In the genomic region with DNA sequence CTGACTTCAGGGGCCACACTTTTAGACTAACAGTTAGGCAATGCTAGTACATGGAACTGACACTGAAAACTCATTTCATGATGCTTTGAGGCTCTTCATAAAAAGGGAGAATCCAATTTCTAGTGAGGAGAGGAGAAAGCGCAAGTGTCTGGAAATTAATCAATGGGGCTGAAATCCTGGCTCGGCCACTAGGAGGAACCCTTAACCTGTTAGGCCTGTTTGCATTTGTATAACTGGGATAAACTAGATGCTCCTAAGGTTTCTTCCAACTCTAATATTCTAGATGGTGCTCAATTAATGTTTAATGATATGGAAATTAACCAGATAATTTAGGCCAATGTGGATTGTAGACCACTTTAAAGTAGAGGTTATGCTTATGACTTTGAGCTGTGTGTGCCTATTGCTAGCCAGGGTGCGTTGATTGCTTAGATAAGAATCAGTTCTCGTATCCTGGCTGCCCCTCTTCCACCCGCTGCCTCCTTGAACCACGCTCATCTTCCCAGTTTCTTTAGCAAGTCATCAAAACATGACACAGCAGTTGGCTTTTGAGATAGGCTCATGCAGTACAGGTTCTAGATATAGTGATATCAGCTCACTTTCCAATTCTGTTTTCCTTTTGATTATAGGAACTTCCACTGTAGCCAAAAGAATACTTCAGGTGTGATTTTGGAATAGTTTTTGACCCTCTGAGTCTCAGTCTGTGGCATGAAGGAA, we compare ENCODE assay signal across 3 cellular contexts.
TF ChIP-seq lines count a peak whose summit lies in the region.

No MANE protein-coding gene starts in this region.

TF ChIP-seq in IMR-90, 13 proteins besides CTCF, POLR2A, EP300 and RAD21:
- TF ChIP-seq MAFK (IDR thresholded peaks at IDR 0.05; ENCODE audit: low read depth, low read length) (no peak), BHLHE40 (IDR thresholded peaks at IDR 0.05; ENCODE audit: low read depth, low read length) (no peak), RCOR1 (IDR thresholded peaks at IDR 0.05; ENCODE audit: insufficient replicate concordance, low read length) (no peak), RFX5 (IDR thresholded peaks at IDR 0.05; ENCODE audit: low read depth, low read length) (no peak), MAZ (IDR thresholded peaks at IDR 0.05; ENCODE audit: borderline replicate concordance, low read depth, low read length) (no peak), FOS (IDR thresholded peaks at IDR 0.05; ENCODE audit: low read depth, low read length) (no peak), CHD1 (IDR thresholded peaks at IDR 0.05; ENCODE audit: low read depth, low read length) (no peak), NFE2L2 (IDR thresholded peaks at IDR 0.05; ENCODE audit: low read depth, low read length) (no peak), CEBPB (IDR thresholded peaks at IDR 0.05; ENCODE audit: low read depth, low read length) (no peak), MXI1 (IDR thresholded peaks at IDR 0.05; ENCODE audit: borderline replicate concordance, low read depth, low read length) (no peak), USF2 (IDR thresholded peaks at IDR 0.05; ENCODE audit: low read depth, low read length) (no peak), SMC3 (IDR thresholded peaks at IDR 0.05; ENCODE audit: low read depth, low read length) (no peak), ELK1 (IDR thresholded peaks at IDR 0.05; ENCODE audit: borderline replicate concordance, low read depth, low read length) (no peak)

TF ChIP-seq in GM12878, 131 proteins besides CTCF, POLR2A, EP300 and RAD21:
- no peak for TF ChIP-seq LARP7 (IDR thresholded peaks at IDR 0.05)
- TF ChIP-seq SMC3 (IDR thresholded peaks at IDR 0.05; ENCODE audit: borderline replicate concordance, low read length) = peak; percentile 44; the same call in 1 of the 2 replicates
- no peak for TF ChIP-seq CBFB (IDR thresholded peaks at IDR 0.05; ENCODE audit: low read depth)

TF ChIP-seq in neural cell, 6 proteins besides CTCF, POLR2A, EP300 and RAD21:
- TF ChIP-seq POLR2AphosphoS5 (IDR thresholded peaks at IDR 0.05) = no peak
- no peak for TF ChIP-seq TAF1 (IDR thresholded peaks at IDR 0.05; ENCODE audit: low read depth)
- no peak for TF ChIP-seq MXI1 (conservative IDR thresholded peaks at IDR 0.05; ENCODE audit: poor library complexity, severe bottlenecking)
- TF ChIP-seq REST (IDR thresholded peaks at IDR 0.05; ENCODE audit: borderline replicate concordance) = no peak
- TF ChIP-seq SMC3 (conservative IDR thresholded peaks at IDR 0.05; ENCODE audit: poor library complexity) = peak; percentile 70
- TF ChIP-seq EZH2 (IDR thresholded peaks at IDR 0.05; ENCODE audit: borderline replicate concordance, insufficient read depth, low read length, poor library complexity, severe bottlenecking) = no peak
